ENCODE assay signal across 30 cellular contexts in the genomic region with DNA sequence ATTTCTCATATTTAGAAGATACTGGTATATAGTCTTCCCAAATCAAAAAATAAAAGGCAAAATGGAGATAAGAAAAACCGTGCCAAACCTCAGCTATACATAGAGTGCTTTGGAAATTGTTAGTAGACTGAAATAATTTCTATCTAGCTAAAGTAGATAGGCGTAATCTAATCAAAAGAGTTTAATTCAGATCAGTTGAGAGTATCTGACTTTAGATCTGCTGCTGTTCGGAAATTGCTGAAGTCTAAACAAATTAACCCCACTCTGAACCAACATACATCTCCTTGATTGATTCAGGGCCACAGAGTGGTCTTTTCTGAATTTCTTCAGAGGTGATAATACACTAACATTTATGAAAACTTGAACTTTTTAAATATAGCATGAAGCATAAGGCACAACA.
"Had no signal": no experiment of that assay in that cellular context is flagged by ENCODE, and none has a peak within 500 bp of the region (broad histone marks: within the 10 kb centered on the region; RNA-seq: fewer than 3 reads in every experiment).

No MANE protein-coding gene starts in this region.

- H3K27me3 Mint-ChIP-seq: activated naive CD8-positive, alpha-beta T cell; progenitor cell of endocrine pancreas had no signal

- H3K4me3 Mint-ChIP-seq: activated naive CD8-positive, alpha-beta T cell; activated T-cell treated with anti-CD3 and anti-CD28 coated beads, Interleukin-2, amount 50 U/mL, for 72 hours; effector memory CD8-positive, alpha-beta T cell; immature natural killer cell; nephron progenitor cell; T-helper 2 cell treated with Interferon-gamma antibody and Interleukin-4, amounts not matched to agents 5 μg/mL and 100 μg/mL, for 36 hours had no signal

- H3K36me3 ChIP-seq: adrenal gland, cardiac muscle cell, heart left ventricle, left lung, lower lobe of right lung, ovary, thyroid gland, upper lobe of left lung, vagina had no signal

- DNase-seq: activated CD4-positive, alpha-beta T cell treated with anti-CD3 and anti-CD28 coated beads for 4 hours; activated CD4-positive, alpha-beta T cell treated with anti-CD3 and anti-CD28 coated beads, Interleukin-2, amount 50 U/mL, for 4 hours; activated naive CD4-positive, alpha-beta T cell treated with Interleukin-2 at 50 U/mL for 16 hours; activated T-cell treated with anti-CD3 and anti-CD28 coated beads for 4 hours; activated T-cell treated with anti-CD3 and anti-CD28 coated beads, Interleukin-2, amount 50 U/mL, for 72 hours; aorta; cerebellar nuclear complex; effector memory CD8-positive, alpha-beta T cell; heart left ventricle; immature natural killer cell; left lung; lower lobe of right lung; nephron progenitor cell; stimulated activated CD4-positive, alpha-beta T cell treated with anti-CD3 and anti-CD28 coated beads, Interleukin-12 subunit alpha, Interleukin-12 subunit beta, amount 100 ng/mL, for 4 hours; stimulated activated CD4-positive, alpha-beta T cell treated with anti-CD3 and anti-CD28 coated beads, Interleukin-4, amount 100 ng/mL, for 1 hour; stimulated activated naive CD8-positive, alpha-beta T cell treated with anti-CD3 and anti-CD28 coated beads, Interleukin-15, Interleukin-2, amounts not matched to agents 100 U/mL and 50 U/mL, for 24 hours; T-helper 1 cell; thyroid gland; upper lobe of left lung had no signal

- H3K4me3 ChIP-seq: adrenal gland, body of pancreas, cardiac muscle cell, coronary artery, heart left ventricle, left lung, lower lobe of right lung, ovary, skin epidermis, thyroid gland, upper lobe of left lung, vagina had no signal

- ATAC-seq: activated T-cell treated with anti-CD3 and anti-CD28 coated beads, Interleukin-2, amount 50 U/mL, for 72 hours; effector memory CD8-positive, alpha-beta T cell; sciatic nerve; stimulated activated naive CD8-positive, alpha-beta T cell treated with anti-CD3 and anti-CD28 coated beads, Interleukin-15, Interleukin-2, amounts not matched to agents 100 U/mL and 50 U/mL, for 24 hours had no signal

- H3K27me3 ChIP-seq: adrenal gland, body of pancreas, cardiac muscle cell, heart left ventricle, left lung, ovary, thyroid gland, upper lobe of left lung, vagina had no signal

- H3K9me3 ChIP-seq: adrenal gland, body of pancreas, heart left ventricle, left lung, lower lobe of right lung, ovary, thyroid gland, upper lobe of left lung, vagina had no signal

- H3K27ac Mint-ChIP-seq: activated naive CD8-positive, alpha-beta T cell; activated T-cell treated with anti-CD3 and anti-CD28 coated beads, Interleukin-2, amount 50 U/mL, for 72 hours; effector memory CD8-positive, alpha-beta T cell; immature natural killer cell; nephron progenitor cell; progenitor cell of endocrine pancreas; T-helper 2 cell treated with Interferon-gamma antibody and Interleukin-4, amounts not matched to agents 5 μg/mL and 100 μg/mL, for 36 hours had no signal

- H3K36me3 Mint-ChIP-seq: activated naive CD8-positive, alpha-beta T cell; immature natural killer cell had no signal

- H3K4me1 ChIP-seq: left lung, lower lobe of right lung, thyroid gland had no signal

- H3K27ac ChIP-seq: cardiac muscle cell, coronary artery, heart left ventricle, left lung, lower lobe of right lung, skin epidermis, thyroid gland, upper lobe of left lung, vagina had no signal

- H3K4me1 Mint-ChIP-seq: immature natural killer cell had no signal

- H3K9me3 Mint-ChIP-seq: activated T-cell treated with anti-CD3 and anti-CD28 coated beads, Interleukin-2, amount 50 U/mL, for 72 hours; effector memory CD8-positive, alpha-beta T cell; immature natural killer cell; nephron progenitor cell; T-helper 2 cell treated with Interferon-gamma antibody and Interleukin-4, amounts not matched to agents 5 μg/mL and 100 μg/mL, for 36 hours had no signal
